16 cellular contexts compared by ENCODE assay signal in the genomic region with DNA sequence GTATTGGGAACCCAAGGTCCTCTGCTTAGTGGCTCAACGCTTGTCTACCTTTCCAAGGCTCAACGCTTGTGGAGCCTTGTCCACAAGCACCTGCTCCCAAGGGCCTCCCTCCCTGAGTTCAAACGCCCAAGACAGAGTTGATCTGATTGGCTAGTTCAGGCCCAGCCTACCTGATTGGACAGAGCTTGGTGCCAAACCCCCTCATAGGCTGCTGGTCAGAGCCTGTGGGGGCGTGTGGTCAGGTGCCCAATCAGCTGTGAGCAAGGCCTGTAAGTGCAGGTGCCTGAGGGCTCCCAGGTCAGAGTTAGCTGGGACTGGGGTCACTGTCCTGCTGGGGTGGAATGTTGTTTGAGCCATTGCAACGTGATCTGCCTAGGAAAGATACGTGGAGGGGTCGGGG. TPM values are rescaled to one million over a fixed set of nuclear protein-coding genes. Genes with fewer than 3 reads are reported as not detected.
DNase-seq lines count a peak whose midpoint lies in the region; ATAC-seq and TF ChIP-seq lines count a peak whose summit lies in the region.
"Had no signal": no experiment of that assay in that cellular context is flagged by ENCODE, and none has a peak within 500 bp of the region (broad histone marks: within the 10 kb centered on the region; RNA-seq: fewer than 3 reads in every experiment).

No MANE protein-coding gene starts in this region.

- H3K4me3 Mint-ChIP-seq in activated T-cell treated with anti-CD3 and anti-CD28 coated beads, Interleukin-2, amount 50 U/mL, for 24 hours = no peak overlapping the region
- no peak overlapping the region for H3K4me3 Mint-ChIP-seq in activated T-cell treated with anti-CD3 and anti-CD28 coated beads, Interleukin-2, amount 50 U/mL, for 4 hours
- no peak overlapping the region for H3K4me3 Mint-ChIP-seq in T-cell
- no peak overlapping the region for H3K4me3 Mint-ChIP-seq in endodermal cell

- peaks cover 20% of the 10 kb centered on the region for H3K4me1 ChIP-seq in endodermal cell (ENCODE audit: control insufficient read depth, insufficient read depth, low read length)
- H3K4me1 ChIP-seq: left ventricle myocardium inferior had no signal

- no peak overlapping the region for H3K27ac ChIP-seq in endodermal cell (ENCODE audit: low read depth, low read length)
- H3K27ac ChIP-seq: left ventricle myocardium inferior had no signal

- no peaks in the 10 kb centered on the region for H3K9me3 ChIP-seq in endodermal cell (ENCODE audit: control insufficient read depth, low read length)
- H3K9me3 ChIP-seq: left ventricle myocardium inferior had no signal

- H3K27ac Mint-ChIP-seq in activated T-cell treated with anti-CD3 and anti-CD28 coated beads, Interleukin-2, amount 50 U/mL, for 24 hours = peak overlapping the region; percentile 90
- peak overlapping the region; percentile 6 to 74 for H3K27ac Mint-ChIP-seq in T-cell
- H3K27ac Mint-ChIP-seq in endodermal cell = no peak overlapping the region

- H3K36me3 ChIP-seq in endodermal cell (ENCODE audit: control insufficient read depth, insufficient read depth, low read length) = no peaks in the 10 kb centered on the region
- H3K36me3 ChIP-seq: left ventricle myocardium inferior had no signal

- CTCF ChIA-PET in T-cell (lab: Charles Lee) = interaction anchor here in 1 of 2 donors (1.0 kb wide), 1 partner anchor 47 kb away, joined by 3 read pairs; no protein-coding TSS in a partner anchor

- peaks cover 94% of the 10 kb centered on the region for H3K36me3 Mint-ChIP-seq in activated T-cell treated with anti-CD3 and anti-CD28 coated beads, Interleukin-2, amount 50 U/mL, for 24 hours (ENCODE audit: low read depth)
- H3K36me3 Mint-ChIP-seq in activated T-cell treated with anti-CD3 and anti-CD28 coated beads, Interleukin-2, amount 50 U/mL, for 4 hours (ENCODE audit: insufficient read depth) = peaks cover 22% of the 10 kb centered on the region
- H3K36me3 Mint-ChIP-seq in T-cell (peaks cover 18% of the 10 kb centered on the region), endodermal cell (ENCODE audit: low read depth) (no peaks in the 10 kb centered on the region)
- H3K36me3 Mint-ChIP-seq: IgD-negative memory B cell had no signal

- H3K4me1 Mint-ChIP-seq in activated T-cell treated with anti-CD3 and anti-CD28 coated beads, Interleukin-2, amount 50 U/mL, for 24 hours (ENCODE audit: low read depth) = peaks cover 64% of the 10 kb centered on the region
- H3K4me1 Mint-ChIP-seq in activated T-cell treated with anti-CD3 and anti-CD28 coated beads, Interleukin-2, amount 50 U/mL, for 4 hours (ENCODE audit: low read depth) = peaks cover 40% of the 10 kb centered on the region
- H3K4me1 Mint-ChIP-seq in T-cell = peaks cover 39 to 46% (median 45%) of the 10 kb centered on the region in 3 donors
- peaks cover 32% of the 10 kb centered on the region for H3K4me1 Mint-ChIP-seq in endodermal cell

- H3K9me3 Mint-ChIP-seq in activated T-cell treated with anti-CD3 and anti-CD28 coated beads, Interleukin-2, amount 50 U/mL, for 24 hours = no peaks in the 10 kb centered on the region
- H3K9me3 Mint-ChIP-seq in activated T-cell treated with anti-CD3 and anti-CD28 coated beads, Interleukin-2, amount 50 U/mL, for 4 hours = no peaks in the 10 kb centered on the region
- no peaks in the 10 kb centered on the region for H3K9me3 Mint-ChIP-seq in T-cell
- no peaks in the 10 kb centered on the region for H3K9me3 Mint-ChIP-seq in endodermal cell
- H3K9me3 Mint-ChIP-seq: IgD-negative memory B cell had no signal

- no peak overlapping the region for H3K9ac ChIP-seq in endodermal cell (ENCODE audit: extremely low read depth, low read length, poor library complexity, severe bottlenecking)

- POLR2A ChIA-PET in T-cell (lab: Charles Lee) = interaction anchor here in 1 of 2 donors (0.6 kb wide), 1 partner anchor 31 kb away, joined by 7 read pairs; no protein-coding TSS in a partner anchor

- H3K27me3 Mint-ChIP-seq in activated T-cell treated with anti-CD3 and anti-CD28 coated beads, Interleukin-2, amount 50 U/mL, for 24 hours = no peaks in the 10 kb centered on the region
- no peaks in the 10 kb centered on the region for H3K27me3 Mint-ChIP-seq in activated T-cell treated with anti-CD3 and anti-CD28 coated beads, Interleukin-2, amount 50 U/mL, for 4 hours (ENCODE audit: low read depth)
- H3K27me3 Mint-ChIP-seq in T-cell = no peaks in the 10 kb centered on the region
- no peaks in the 10 kb centered on the region for H3K27me3 Mint-ChIP-seq in endodermal cell (ENCODE audit: insufficient read depth)

- no peak for DNase-seq in activated T-cell treated with anti-CD3 and anti-CD28 coated beads, Interleukin-2, amount 50 U/mL, for 24 hours
- DNase-seq in activated T-cell treated with anti-CD3 and anti-CD28 coated beads, Interleukin-2, amount 50 U/mL, for 4 hours = no peak
- DNase-seq in T-cell = no peak
- peak; percentile 75 for DNase-seq in endodermal cell
- DNase-seq in stimulated activated CD8-positive, alpha-beta memory T cell treated with anti-CD3 and anti-CD28 coated beads, Interleukin-4, amount 100 ng/mL, for 48 hours = peak; percentile 49
- DNase-seq in stimulated activated CD4-positive, alpha-beta T cell treated with anti-CD3 and anti-CD28 coated beads, Interleukin-2, amount 100 ng/mL, for 48 hours = no peak
- DNase-seq in SW 1271 (lab: John Stamatoyannopoulos, UW) = no peak
- DNase-seq in DMS153 treated with DMSO at 0.1 percent for 48 hours (lab: John Stamatoyannopoulos, UW; ENCODE audit: unreplicated experiment) = no peak
- DNase-seq: DMS153, left ventricle myocardium inferior, NCI-H1694, nucleus accumbens had no signal

- 90 to 92% methylated on average over 4 to 7 of the region's 7 CpGs for WGBS in endodermal cell (ENCODE audit: insufficient coverage in 1 of 2, insufficient read length in 1 of 2), 2 experiments

- TF ChIP-seq CTCF in endodermal cell (conservative IDR thresholded peaks at IDR 0.05) = no peak

- H3K27me3 ChIP-seq in endodermal cell (ENCODE audit: control insufficient read depth, insufficient read depth, low read length, poor library complexity, severe bottlenecking) = no peaks in the 10 kb centered on the region

- no peak for ATAC-seq in activated T-cell treated with anti-CD3 and anti-CD28 coated beads, Interleukin-2, amount 50 U/mL, for 4 hours
- no peak for ATAC-seq in T-cell (replicated peaks in 1 of 4)

- H3K4me3 ChIP-seq in endodermal cell (ENCODE audit: low read length) = no peak overlapping the region
- H3K4me3 ChIP-seq: left ventricle myocardium inferior had no signal

RNA-seq across cellular contexts. Expression of gene TMPRSS6, which starts 16.9 kb away (rescaled TPM):
- 1 to 10 TPM in 1 of 3 donors, under 1 TPM in 2; 0.76 to 1.3 (median 0.89) TPM for total RNA-seq in activated T-cell treated with anti-CD3 and anti-CD28 coated beads, Interleukin-2, amount 50 U/mL, for 4 hours
- 1 to 10 TPM in 3 of 5 donors, under 1 TPM in 2; 0.40 to 1.3 (median 1.1) TPM for total RNA-seq in T-cell
- total RNA-seq in endodermal cell = under 1 TPM; 0.22 to 0.31 TPM
- polyA plus RNA-seq in endodermal cell (2013, experiment 1 of 2) = not detected
- polyA plus RNA-seq in endodermal cell (2013, experiment 2 of 2) = not detected
- total RNA-seq: astrocyte, glomerular endothelial cell, left ventricle myocardium inferior had no signal
- polyA plus RNA-seq: AG04450, IgD-negative memory B cell had no signal

RNA-seq across cellular contexts. Expression of gene IL2RB, which starts 23.3 kb away (rescaled TPM):
- total RNA-seq in activated T-cell treated with anti-CD3 and anti-CD28 coated beads, Interleukin-2, amount 50 U/mL, for 4 hours = 100 to 1,000 TPM; 178 to 212 (median 206) TPM
- total RNA-seq in T-cell (100 to 1,000 TPM in 2 of 5 donors, 10 to 100 TPM in 3; 53.6 to 118 (median 98.1) TPM), endodermal cell (under 1 TPM; 0.15 to 0.42 TPM)
- 1.1 TPM for polyA plus RNA-seq in endodermal cell (2013, experiment 1 of 2)
- 1.5 TPM for polyA plus RNA-seq in endodermal cell (2013, experiment 2 of 2)

Comparison
In these comparisons a context has a peak if more than half of its experiments do, and no peak if none do; other contexts are left out.
1. DNase-seq: peak in endodermal cell (single experiment) and stimulated activated CD8-positive, alpha-beta memory T cell treated with anti-CD3 and anti-CD28 coated beads, Interleukin-4, amount 100 ng/mL, for 48 hours (single experiment); none in activated T-cell treated with anti-CD3 and anti-CD28 coated beads, Interleukin-2, amount 50 U/mL, for 24 hours (single experiment), activated T-cell treated with anti-CD3 and anti-CD28 coated beads, Interleukin-2, amount 50 U/mL, for 4 hours (single experiment), T-cell (0 of 34), stimulated activated CD4-positive, alpha-beta T cell treated with anti-CD3 and anti-CD28 coated beads, Interleukin-2, amount 100 ng/mL, for 48 hours (0 of 2), SW 1271 (0 of 2) and DMS153 treated with DMSO at 0.1 percent for 48 hours (single experiment).
2. RNA of gene IL2RB, which starts 23.3 kb away (total RNA-seq): 178 to 212 TPM in activated T-cell treated with anti-CD3 and anti-CD28 coated beads, Interleukin-2, amount 50 U/mL, for 4 hours and 53.6 to 118 TPM in T-cell; 0.15 to 0.42 TPM in endodermal cell; every median in the first group is over 10 times any median in the second.